ENCODE assay signal across 24 cellular contexts in the genomic region with DNA sequence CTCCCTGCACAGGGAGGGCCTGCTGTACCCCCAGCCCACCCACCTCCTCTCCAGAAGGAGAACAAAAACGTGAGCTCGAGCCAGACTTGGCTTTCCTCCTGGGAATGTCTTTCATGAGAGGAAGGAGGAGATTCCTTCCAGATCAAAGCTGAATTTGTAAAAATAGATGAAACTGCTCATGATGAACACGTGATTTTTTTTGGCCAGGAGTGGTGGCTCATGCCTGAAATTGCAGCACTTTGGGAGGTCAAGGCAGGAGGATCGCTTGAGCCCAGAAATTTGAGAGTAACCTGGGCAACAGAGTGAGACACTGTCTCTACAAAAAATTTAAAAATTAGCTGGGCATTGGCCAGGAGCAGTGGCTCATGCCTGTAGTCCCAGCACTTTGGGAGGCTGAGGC. TPM values are rescaled to one million over a fixed set of nuclear protein-coding genes. Genes with fewer than 3 reads are reported as not detected.
"Had no signal": no experiment of that assay in that cellular context is flagged by ENCODE, and none has a peak within 500 bp of the region (broad histone marks: within the 10 kb centered on the region; RNA-seq: fewer than 3 reads in every experiment).

No MANE protein-coding gene starts in this region.

- ATAC-seq: activated CD8-positive, alpha-beta memory T cell treated with anti-CD3 and anti-CD28 coated beads, Interleukin-2, amount 10 ng/mL, durations not matched to agents 7 days and 5 days; activated CD8-positive, alpha-beta T cell treated with anti-CD3 and anti-CD28 coated beads for 36 hours; foreskin keratinocyte; left lung; natural killer cell treated with Interleukin-12 subunit alpha and Interleukin-12 subunit beta and Interleukin-15 and Interleukin-18, amount 100 ng/mL, for 72 hours; stimulated activated naive CD8-positive, alpha-beta T cell treated with anti-CD3 and anti-CD28 coated beads, Interleukin-15, amount 100 ng/mL, for 72 hours; T-cell had no signal

- H3K4me1 Mint-ChIP-seq: T-cell had no signal

- H3K9me3 Mint-ChIP-seq: activated CD4-positive, alpha-beta T cell treated with anti-CD3 and anti-CD28 coated beads, Interleukin-2, amount 10 ng/mL, durations not matched to agents 7 days and 5 days; activated CD8-positive, alpha-beta T cell treated with anti-CD3 and anti-CD28 coated beads for 36 hours; activated T-helper 1 cell treated with anti-CD3 and anti-CD28 coated beads, Interleukin-12 subunit alpha, Interleukin-12 subunit beta, Interleukin-2, Interleukin-4 antibody, amounts not matched to agents 30 ng/mL and 10 ng/mL and 1 ng/mL, durations not matched to agents 14 hours and 24 hours and 36 hours; endodermal cell; natural killer cell treated with Interleukin-12 subunit alpha and Interleukin-12 subunit beta and Interleukin-15 and Interleukin-18, amount 100 ng/mL, for 72 hours; stimulated activated naive CD8-positive, alpha-beta T cell treated with anti-CD3 and anti-CD28 coated beads, Interleukin-15, amount 100 ng/mL, for 72 hours; T-cell; T-helper 2 cell treated with Interferon-gamma antibody and Interleukin-4, amounts not matched to agents 5 μg/mL and 100 μg/mL, for 36 hours had no signal

- H3K36me3 ChIP-seq: WERI-Rb-1 had no signal

- H3K9me3 ChIP-seq: esophagus squamous epithelium, left lung, tibial nerve had no signal

- H3K4me3 ChIP-seq: esophagus squamous epithelium, left lung, tibial nerve had no signal

- DNase-seq: activated CD4-positive, alpha-beta T cell treated with anti-CD3 and anti-CD28 coated beads, Interleukin-2, amount 10 ng/mL, durations not matched to agents 7 days and 5 days; activated CD4-positive, CD25-positive, alpha-beta regulatory T cell treated with anti-CD3 and anti-CD28 coated beads, Interleukin-2, amount 50 U/mL, for 72 hours; activated CD8-positive, alpha-beta memory T cell treated with anti-CD3 and anti-CD28 coated beads, Interleukin-2, amount 10 ng/mL, durations not matched to agents 7 days and 5 days; activated CD8-positive, alpha-beta T cell treated with anti-CD3 and anti-CD28 coated beads for 36 hours; activated gamma-delta T cell treated with Interleukin-2 at 50 U/mL for 16 hours; activated T-cell treated with anti-CD3 and anti-CD28 coated beads for 4 hours; cerebellar nuclear complex; cortex of kidney; endodermal cell; esophagus squamous epithelium; foreskin keratinocyte; left lung; midbrain; nucleus accumbens; posterior cingulate gyrus; stimulated activated CD4-positive, alpha-beta T cell treated with anti-CD3 and anti-CD28 coated beads, Interleukin-4, amount 100 ng/mL, for 24 hours; stimulated activated naive CD8-positive, alpha-beta T cell treated with anti-CD3 and anti-CD28 coated beads, Interleukin-15, amount 100 ng/mL, for 72 hours; T-cell had no signal

- H3K27me3 ChIP-seq: esophagus squamous epithelium, foreskin keratinocyte, left lung, tibial nerve had no signal

- H3K27me3 Mint-ChIP-seq: activated CD4-positive, alpha-beta T cell treated with anti-CD3 and anti-CD28 coated beads, Interleukin-2, amount 10 ng/mL, durations not matched to agents 7 days and 5 days; activated CD8-positive, alpha-beta memory T cell treated with anti-CD3 and anti-CD28 coated beads, Interleukin-2, amount 10 ng/mL, durations not matched to agents 7 days and 5 days; activated CD8-positive, alpha-beta T cell treated with anti-CD3 and anti-CD28 coated beads for 36 hours; activated naive CD8-positive, alpha-beta T cell; natural killer cell treated with Interleukin-12 subunit alpha and Interleukin-12 subunit beta and Interleukin-15 and Interleukin-18, amount 100 ng/mL, for 72 hours; stimulated activated naive CD8-positive, alpha-beta T cell treated with anti-CD3 and anti-CD28 coated beads, Interleukin-15, amount 100 ng/mL, for 72 hours; T-cell had no signal

- H3K27ac ChIP-seq: esophagus squamous epithelium, foreskin keratinocyte, left lung, tibial nerve, WERI-Rb-1 had no signal

- H3K36me3 Mint-ChIP-seq: activated CD8-positive, alpha-beta memory T cell treated with anti-CD3 and anti-CD28 coated beads, Interleukin-2, amount 10 ng/mL, durations not matched to agents 7 days and 5 days; natural killer cell treated with Interleukin-12 subunit alpha and Interleukin-12 subunit beta and Interleukin-15 and Interleukin-18, amount 100 ng/mL, for 72 hours had no signal

- H3K27ac Mint-ChIP-seq: activated CD4-positive, alpha-beta T cell treated with anti-CD3 and anti-CD28 coated beads, Interleukin-2, amount 10 ng/mL, durations not matched to agents 7 days and 5 days; activated CD8-positive, alpha-beta memory T cell treated with anti-CD3 and anti-CD28 coated beads, Interleukin-2, amount 10 ng/mL, durations not matched to agents 7 days and 5 days; activated CD8-positive, alpha-beta T cell treated with anti-CD3 and anti-CD28 coated beads for 36 hours; activated naive CD8-positive, alpha-beta T cell; activated T-helper 1 cell treated with anti-CD3 and anti-CD28 coated beads, Interleukin-12 subunit alpha, Interleukin-12 subunit beta, Interleukin-2, Interleukin-4 antibody, amounts not matched to agents 30 ng/mL and 10 ng/mL and 1 ng/mL, durations not matched to agents 14 hours and 24 hours and 36 hours; endodermal cell; natural killer cell treated with Interleukin-12 subunit alpha and Interleukin-12 subunit beta and Interleukin-15 and Interleukin-18, amount 100 ng/mL, for 72 hours; stimulated activated naive CD8-positive, alpha-beta T cell treated with anti-CD3 and anti-CD28 coated beads, Interleukin-15, amount 100 ng/mL, for 72 hours; T-cell; T-helper 2 cell treated with Interferon-gamma antibody and Interleukin-4, amounts not matched to agents 5 μg/mL and 100 μg/mL, for 36 hours had no signal

- H3K4me3 Mint-ChIP-seq: activated CD4-positive, alpha-beta T cell treated with anti-CD3 and anti-CD28 coated beads, Interleukin-2, amount 10 ng/mL, durations not matched to agents 7 days and 5 days; activated CD8-positive, alpha-beta memory T cell treated with anti-CD3 and anti-CD28 coated beads, Interleukin-2, amount 10 ng/mL, durations not matched to agents 7 days and 5 days; activated CD8-positive, alpha-beta T cell treated with anti-CD3 and anti-CD28 coated beads for 36 hours; activated naive CD8-positive, alpha-beta T cell; activated T-helper 1 cell treated with anti-CD3 and anti-CD28 coated beads, Interleukin-12 subunit alpha, Interleukin-12 subunit beta, Interleukin-2, Interleukin-4 antibody, amounts not matched to agents 30 ng/mL and 10 ng/mL and 1 ng/mL, durations not matched to agents 14 hours and 24 hours and 36 hours; endodermal cell; natural killer cell treated with Interleukin-12 subunit alpha and Interleukin-12 subunit beta and Interleukin-15 and Interleukin-18, amount 100 ng/mL, for 72 hours; stimulated activated naive CD8-positive, alpha-beta T cell treated with anti-CD3 and anti-CD28 coated beads, Interleukin-15, amount 100 ng/mL, for 72 hours; T-cell; T-helper 2 cell treated with Interferon-gamma antibody and Interleukin-4, amounts not matched to agents 5 μg/mL and 100 μg/mL, for 36 hours had no signal

RNA-seq across cellular contexts. Expression of gene SLC2A5, which starts 37.7 kb away (rescaled TPM):
- total RNA-seq: activated CD4-positive, alpha-beta T cell treated with anti-CD3 and anti-CD28 coated beads, Interleukin-2, amount 10 ng/mL, durations not matched to agents 7 days and 5 days; activated CD8-positive, alpha-beta memory T cell treated with anti-CD3 and anti-CD28 coated beads, Interleukin-2, amount 10 ng/mL, durations not matched to agents 7 days and 5 days; activated CD8-positive, alpha-beta T cell treated with anti-CD3 and anti-CD28 coated beads for 36 hours; endodermal cell; natural killer cell treated with Interleukin-12 subunit alpha and Interleukin-12 subunit beta and Interleukin-15 and Interleukin-18, amount 100 ng/mL, for 72 hours had no signal
